ENCODE assay signal across 20 cellular contexts in the genomic region with DNA sequence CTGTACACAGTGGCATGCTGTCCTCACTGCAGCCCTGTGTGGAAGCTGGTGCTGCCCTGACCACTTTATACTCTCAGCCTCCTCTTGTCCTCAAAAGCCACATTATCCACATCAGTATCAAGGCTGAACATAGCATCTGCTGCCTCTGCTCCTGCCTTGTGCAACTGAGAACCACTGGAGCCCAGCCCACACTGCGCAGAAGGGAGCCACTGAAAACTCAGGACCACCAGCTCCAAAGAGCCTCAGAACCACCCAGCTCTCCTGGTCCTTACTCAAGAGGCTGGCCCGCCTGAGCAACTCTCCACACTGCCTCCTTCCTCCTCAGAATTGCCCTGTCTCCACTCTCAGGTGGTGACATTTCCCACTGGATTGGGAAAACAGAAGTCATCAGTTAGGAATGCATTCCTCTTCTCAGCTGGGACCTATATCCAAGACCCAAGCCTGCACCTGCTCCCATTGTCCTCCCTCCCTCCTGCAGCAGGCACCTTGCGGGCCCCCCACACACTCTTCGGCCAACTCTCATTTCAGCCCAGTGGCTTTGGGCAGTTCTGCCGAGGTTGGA. TPM values are rescaled to one million over a fixed set of nuclear protein-coding genes. Genes with fewer than 3 reads are reported as not detected.
DNase-seq lines count a peak whose midpoint lies in the region; ATAC-seq, FAIRE-seq and TF ChIP-seq lines count a peak whose summit lies in the region.
"Had no signal": no experiment of that assay in that cellular context is flagged by ENCODE, and none has a peak within 500 bp of the region (broad histone marks: within the 10 kb centered on the region; RNA-seq: fewer than 3 reads in every experiment).

No MANE protein-coding gene starts in this region.

- no peak for FAIRE-seq in HepG2 (lab: Jason Lieb, UNC)
- FAIRE-seq: A549, D721Med had no signal

- CTCF ChIA-PET in RWPE1 (lab: Yijun Ruan, JAX), result interaction anchor here (0.6 to 7.3 kb wide), 3 partner anchors 11 to 491 kb away, joined by 4 to 144 read pairs (median 5); partner anchors contain the start of genes GOLT1A and REN
- CTCF ChIA-PET in HepG2 (lab: Yijun Ruan, JAX; ENCODE audit: low intra/inter-chr PET ratio, low total read pairs), result no interaction called here

- H3K79me1 ChIP-seq in trophoblast cell (ENCODE audit: low read length), result peaks cover 10% of the 10 kb centered on the region

- POLR2A ChIA-PET in RWPE1 (lab: Yijun Ruan, JAX; ENCODE audit: low non-redundant PET), result no interaction called here
- POLR2A ChIA-PET in HepG2 (lab: Yijun Ruan, JAX), result no interaction called here

- no peak overlapping the region for H3K4ac ChIP-seq in trophoblast cell (ENCODE audit: low read depth, low read length)

- no peak overlapping the region for H4K91ac ChIP-seq in trophoblast cell (ENCODE audit: low read depth, low read length)

- intact Hi-C loops in cardiac septum (cut with DNase I), result no loop called here
- intact Hi-C loops in heart left ventricle (cut with DNase I), result loop anchor here in 2 of 10 donors (2.0 to 10.0 kb wide), 2 partner anchors 40 to 348 kb away; no protein-coding TSS in a partner anchor
- intact Hi-C loops in HepG2 (cut with micrococcal nuclease; ENCODE audit: unreplicated experiment), result no loop called here

- H3K27me3 ChIP-seq in heart left ventricle, result peaks cover 0 to 28% (median 0%) of the 10 kb centered on the region in 9 donors
- no peaks in the 10 kb centered on the region for H3K27me3 ChIP-seq in trophoblast cell (ENCODE audit: insufficient read depth, low read length)
- H3K27me3 ChIP-seq in HepG2 (ENCODE audit: control insufficient read depth in 1 of 2, insufficient read depth in 2 of 2, low read length in 2 of 2), result no peaks in the 10 kb centered on the region
- H3K27me3 ChIP-seq: BLaER1 treated with 17β-estradiol and CSF1 and Interleukin-3, amounts not matched to agents 10 nM and 100 nM had no signal

- no peak overlapping the region for H2BK120ac ChIP-seq in trophoblast cell (ENCODE audit: insufficient read depth, low read length, poor library complexity)

- peak overlapping the region; percentile 11 for H2AK5ac ChIP-seq in trophoblast cell (ENCODE audit: low read length)

- no peaks in the 10 kb centered on the region for H3K36me3 ChIP-seq in heart left ventricle
- no peaks in the 10 kb centered on the region for H3K36me3 ChIP-seq in trophoblast cell (ENCODE audit: control insufficient read depth in 1 of 2, insufficient read depth in 2 of 2, low read length in 2 of 2)
- H3K36me3 ChIP-seq in HepG2 (replicated peaks in 1 of 2; ENCODE audit: control insufficient read depth in 1 of 2, insufficient read depth in 2 of 2, low read length in 2 of 2), result no peaks in the 10 kb centered on the region; a peak in 2 of 5 replicates
- H3K36me3 ChIP-seq: BLaER1 treated with 17β-estradiol and CSF1 and Interleukin-3, amounts not matched to agents 10 nM and 100 nM had no signal

- peaks cover 6% of the 10 kb centered on the region; the same call in 1 of the 2 replicates for H4K20me1 ChIP-seq in HepG2 (ENCODE audit: insufficient read depth, low read length)
- H4K20me1 ChIP-seq: BLaER1 treated with 17β-estradiol and CSF1 and Interleukin-3, amounts not matched to agents 10 nM and 100 nM had no signal

- BruUV-seq in HepG2 (replicated peaks; lab: Mats Ljungman, UMichigan), result no TSS peak

- H2BK5ac ChIP-seq in trophoblast cell (ENCODE audit: low read depth, low read length, poor library complexity), result no peak overlapping the region

- no peak for TF ChIP-seq RAD21 in HepG2 (CRISPR knock-in tag; IDR thresholded peaks at IDR 0.05)

- TF ChIP-seq POLR2A in heart left ventricle (IDR thresholded peaks at IDR 0.05) (no peak), HepG2 (IDR thresholded peaks at IDR 0.05; ENCODE audit: insufficient read depth in 1 of 2, low read depth in 2 of 2, low read length in 2 of 2) (no peak)

- in situ Hi-C loops in HepG2 (cut with HindIII; ENCODE audit: extremely low pct_ligation_motif_present, low pct_unique_long_range_greater_than_20kb), result loop anchor here (10.0 kb wide), 1 partner anchor 338 kb away; the partner anchor contains the start of gene SNRPE

- H2AFZ ChIP-seq in trophoblast cell (ENCODE audit: insufficient read depth, low read length, poor library complexity) (no peak overlapping the region), HepG2 (ENCODE audit: low read length) (no peak overlapping the region)

- no peak overlapping the region for H4K8ac ChIP-seq in trophoblast cell (ENCODE audit: low read depth, low read length)

- H3K4me1 ChIP-seq in heart left ventricle (peaks cover 0 to 19% (median 0%) of the 10 kb centered on the region in 12 donors), trophoblast cell (ENCODE audit: control insufficient read depth in 1 of 2, insufficient read depth in 2 of 2, low read length in 2 of 2) (peaks cover 14 to 15% of the 10 kb centered on the region in 2 experiments), HepG2 (ENCODE audit: insufficient read depth, low read length) (peaks cover 9% of the 10 kb centered on the region)

- no peak overlapping the region for H3K4me3 ChIP-seq in heart left ventricle
- no peak overlapping the region for H3K4me3 ChIP-seq in trophoblast cell (ENCODE audit: low read depth, low read length)
- no peak overlapping the region for H3K4me3 ChIP-seq in HepG2 (replicated peaks in 1 of 3; ENCODE audit: insufficient read depth in 1 of 3, low read depth in 2 of 3, low read length in 3 of 3)
- H3K4me3 ChIP-seq: A549; BLaER1 treated with 17β-estradiol and CSF1 and Interleukin-3, amounts not matched to agents 10 nM and 100 nM had no signal

- no peak for TF ChIP-seq CTCF in heart left ventricle (IDR thresholded peaks at IDR 0.05)
- no peak for TF ChIP-seq CTCF in RWPE1 (conservative IDR thresholded peaks at IDR 0.05; ENCODE audit: low read depth)
- no peak for TF ChIP-seq CTCF in HepG2 (CRISPR knock-in tag; IDR thresholded peaks at IDR 0.05)

- peak; percentile 59 for DNase-seq in cardiac septum (ENCODE audit: low spot score)
- DNase-seq in heart left ventricle, result no peak
- peak; percentile 38 for DNase-seq in RWPE1 (ENCODE audit: low spot score)
- peak; percentile 44 to 78 for DNase-seq in trophoblast cell
- no peak for DNase-seq in HepG2 (ENCODE audit: low spot score)
- DNase-seq in OCI-M1 (lab: John Stamatoyannopoulos, UW), result no peak
- no peak for DNase-seq in stimulated activated naive CD8-positive, alpha-beta T cell treated with anti-CD3 and anti-CD28 coated beads, Interleukin-15, Interleukin-2, amounts not matched to agents 100 U/mL and 50 U/mL, for 24 hours
- DNase-seq: CD8-positive, alpha-beta T cell; HCEC 1CT; NCI-H1417; NCI-H187; NCI-H2107; NCI-H2227 treated with DMSO at 0.1 percent for 48 hours; NCI-H510A treated with DMSO at 0.1 percent for 48 hours; NCI-H774 had no signal

- TF ChIP-seq EP300 in HepG2 (IDR thresholded peaks at IDR 0.05; ENCODE audit: low read depth in 2 of 2, low read length in 2 of 2), result no peak
- no peak for TF ChIP-seq EP300 in HepG2 (CRISPR knock-in tag; IDR thresholded peaks at IDR 0.05; ENCODE audit: borderline replicate concordance)

- no peak for ATAC-seq in heart left ventricle
- no peak for ATAC-seq in HepG2
- no peak for ATAC-seq in HG03460 (IDR thresholded peaks at IDR 0.05; ENCODE audit: unreplicated experiment)
- ATAC-seq in stimulated activated naive CD8-positive, alpha-beta T cell treated with anti-CD3 and anti-CD28 coated beads, Interleukin-15, Interleukin-2, amounts not matched to agents 100 U/mL and 50 U/mL, for 24 hours, result no peak
- ATAC-seq: A549; CD8-positive, alpha-beta T cell had no signal

- no peak overlapping the region for H3K23ac ChIP-seq in trophoblast cell (ENCODE audit: low read length)

- H4K12ac ChIP-seq in trophoblast cell (ENCODE audit: low read depth, low read length), result no peak overlapping the region

- no peak overlapping the region for H3K18ac ChIP-seq in trophoblast cell (ENCODE audit: low read length)

- H3K4me2 ChIP-seq in trophoblast cell (ENCODE audit: low read length) (no peak overlapping the region), HepG2 (ENCODE audit: low read depth, low read length) (no peak overlapping the region)
- H3K4me2 ChIP-seq: A549; BLaER1 treated with 17β-estradiol and CSF1 and Interleukin-3, amounts not matched to agents 10 nM and 100 nM; KMS-11 had no signal

- H3K27ac ChIP-seq in heart left ventricle (no peak overlapping the region), RWPE1 (no peak overlapping the region), trophoblast cell (ENCODE audit: low read depth, low read length) (no peak overlapping the region), HepG2 (ENCODE audit: extremely low read length, insufficient read depth, low read length) (no peak overlapping the region)
- H3K27ac ChIP-seq: A549; BLaER1 treated with 17β-estradiol and CSF1 and Interleukin-3, amounts not matched to agents 10 nM and 100 nM; KMS-11 had no signal

- no peak overlapping the region for H3K14ac ChIP-seq in trophoblast cell (ENCODE audit: low read length)

- H3K9ac ChIP-seq in trophoblast cell (ENCODE audit: low read length) (no peak overlapping the region), HepG2 (ENCODE audit: insufficient read depth, low read depth, low read length) (no peak overlapping the region)
- H3K9ac ChIP-seq: BLaER1 treated with 17β-estradiol and CSF1 and Interleukin-3, amounts not matched to agents 10 nM and 100 nM; KMS-11 had no signal

- WGBS in heart left ventricle, 4 donors, result 77 to 88% (median 86%) methylated on average over 5 of the region's 5 CpGs
- no CpG with 5 or more reads among the region's 5 CpGs for WGBS in trophoblast cell (ENCODE audit: extremely low coverage, insufficient coverage, insufficient read length)
- 95% methylated on average over 4 of the region's 5 CpGs for WGBS in HepG2 (ENCODE audit: low lambda C conversion rate)

- H3K79me2 ChIP-seq in trophoblast cell (ENCODE audit: control insufficient read depth, insufficient read depth, low read length, poor library complexity) (peaks cover 2% of the 10 kb centered on the region), HepG2 (ENCODE audit: insufficient read depth, low read length) (peaks cover 4% of the 10 kb centered on the region)

- no peaks in the 10 kb centered on the region for H3K9me3 ChIP-seq in heart left ventricle
- no peaks in the 10 kb centered on the region for H3K9me3 ChIP-seq in trophoblast cell (ENCODE audit: insufficient read depth, low read depth, low read length)
- no peaks in the 10 kb centered on the region for H3K9me3 ChIP-seq in HepG2 (ENCODE audit: low read length)
- H3K9me3 ChIP-seq: A549; BLaER1 treated with 17β-estradiol and CSF1 and Interleukin-3, amounts not matched to agents 10 nM and 100 nM had no signal

- no peak overlapping the region for H2BK12ac ChIP-seq in trophoblast cell (ENCODE audit: low read length)

RNA-seq across cellular contexts. Expression of gene KISS1, which starts 7.0 kb away (rescaled TPM):
- total RNA-seq in cardiac septum (not detected), heart left ventricle (not detected), HepG2 (2016; rRNA removed; fragmentation: Illumina TruSeq; extraction: Trizol) (0.80 TPM in 1 of 2 replicates, not detected in the other)
- polyA plus RNA-seq in heart left ventricle (not detected), HepG2 (2011; rRNA removed) (0.24 and 0.33 TPM in 2 replicates)
- 0.08 TPM in 1 of 2 replicates, not detected in the other for polyA plus RNA-seq in trophoblast cell (2013)
- total RNA-seq in HepG2 (2016; cell fraction: cytosol; rRNA removed; fragmentation: Illumina TruSeq; extraction: Trizol; ENCODE audit: low read depth), result 1.4 TPM in 1 of 2 replicates, not detected in the other
- total RNA-seq in HepG2 (2016; cell fraction: insoluble cytoplasmic fraction; rRNA removed; fragmentation: Illumina TruSeq; extraction: Trizol), result 0.58 and 1.2 TPM in 2 replicates
- 1.5 TPM in 2 replicates for total RNA-seq in HepG2 (2016; cell fraction: membrane; rRNA removed; fragmentation: Illumina TruSeq; extraction: Trizol)
- not detected in 2 replicates for total RNA-seq in HepG2 (2016; cell fraction: nucleus; rRNA removed; fragmentation: Illumina TruSeq; extraction: Trizol)
- 0.21 and 0.93 TPM in 2 replicates for polyA plus RNA-seq in HepG2 (2011; cell fraction: cytosol; rRNA removed)
- 0.76 and 0.81 TPM in 2 replicates for polyA plus RNA-seq in HepG2 (2011; cell fraction: nucleus; rRNA removed)
- polyA plus RNA-seq in HepG2 (2012), result not detected in 2 replicates
- 0.86 and 0.96 TPM in 2 replicates for polyA plus RNA-seq in HepG2 (2016; cell fraction: cytosol; fragmentation: Illumina TruSeq; extraction: Trizol; ENCODE audit: low read depth)
- polyA plus RNA-seq in HepG2 (2016; cell fraction: insoluble cytoplasmic fraction; fragmentation: Illumina TruSeq; extraction: Trizol; ENCODE audit: low read depth), result not detected in 2 replicates
- polyA plus RNA-seq in HepG2 (2016; cell fraction: membrane; fragmentation: Illumina TruSeq; extraction: Trizol; ENCODE audit: low read depth), result 0.51 and 0.60 TPM in 2 replicates
- polyA plus RNA-seq in HepG2 (2016; cell fraction: nucleus; fragmentation: Illumina TruSeq; extraction: Trizol; ENCODE audit: insufficient read depth, low read depth), result not detected in 2 replicates
- not detected in 2 replicates for polyA minus RNA-seq in HepG2 (2011; rRNA and poly(A)+ RNA removed; ENCODE audit: low replicate concordance)
- not detected in 2 replicates for polyA minus RNA-seq in HepG2 (2011; cell fraction: cytosol; rRNA and poly(A)+ RNA removed)
- polyA minus RNA-seq in HepG2 (2011; cell fraction: nucleus; rRNA and poly(A)+ RNA removed), result not detected in 2 replicates
- total RNA-seq: CD8-positive, alpha-beta T cell had no signal

RNA-seq across cellular contexts. Expression of gene GOLT1A, which starts 10.5 kb away (rescaled TPM):
- total RNA-seq in cardiac septum, result not detected
- total RNA-seq in heart left ventricle, result under 1 TPM in 1 of 9 donors, not detected in 8; 0.29 TPM
- under 1 TPM in 1 of 2 donors, not detected in 1; 0.24 TPM for polyA plus RNA-seq in heart left ventricle
- 0.74 and 0.76 TPM in 2 replicates for polyA plus RNA-seq in trophoblast cell (2013)
- 19.4 and 28.0 TPM in 2 replicates for total RNA-seq in HepG2 (2016; rRNA removed; fragmentation: Illumina TruSeq; extraction: Trizol)
- 29.6 and 30.2 TPM in 2 replicates for total RNA-seq in HepG2 (2016; cell fraction: cytosol; rRNA removed; fragmentation: Illumina TruSeq; extraction: Trizol; ENCODE audit: low read depth)
- 19.8 and 27.6 TPM in 2 replicates for total RNA-seq in HepG2 (2016; cell fraction: insoluble cytoplasmic fraction; rRNA removed; fragmentation: Illumina TruSeq; extraction: Trizol)
- 35.4 and 36.5 TPM in 2 replicates for total RNA-seq in HepG2 (2016; cell fraction: membrane; rRNA removed; fragmentation: Illumina TruSeq; extraction: Trizol)
- total RNA-seq in HepG2 (2016; cell fraction: nucleus; rRNA removed; fragmentation: Illumina TruSeq; extraction: Trizol), result 16.8 and 19.9 TPM in 2 replicates
- polyA plus RNA-seq in HepG2 (2011; rRNA removed), result 25.8 and 32.8 TPM in 2 replicates
- 35.0 and 36.4 TPM in 2 replicates for polyA plus RNA-seq in HepG2 (2011; cell fraction: cytosol; rRNA removed)
- polyA plus RNA-seq in HepG2 (2011; cell fraction: nucleus; rRNA removed), result 42.2 and 45.6 TPM in 2 replicates
- polyA plus RNA-seq in HepG2 (2012), result 26.5 and 27.0 TPM in 2 replicates
- polyA plus RNA-seq in HepG2 (2016; cell fraction: cytosol; fragmentation: Illumina TruSeq; extraction: Trizol; ENCODE audit: low read depth), result 37.9 and 41.7 TPM in 2 replicates
- polyA plus RNA-seq in HepG2 (2016; cell fraction: insoluble cytoplasmic fraction; fragmentation: Illumina TruSeq; extraction: Trizol; ENCODE audit: low read depth), result 21.1 and 24.0 TPM in 2 replicates
- polyA plus RNA-seq in HepG2 (2016; cell fraction: membrane; fragmentation: Illumina TruSeq; extraction: Trizol; ENCODE audit: low read depth), result 39.7 and 40.2 TPM in 2 replicates
- 35.0 and 45.5 TPM in 2 replicates for polyA plus RNA-seq in HepG2 (2016; cell fraction: nucleus; fragmentation: Illumina TruSeq; extraction: Trizol; ENCODE audit: insufficient read depth, low read depth)
- 37.1 TPM in 1 of 2 replicates, not detected in the other for polyA minus RNA-seq in HepG2 (2011; rRNA and poly(A)+ RNA removed; ENCODE audit: low replicate concordance)
- polyA minus RNA-seq in HepG2 (2011; cell fraction: cytosol; rRNA and poly(A)+ RNA removed), result 13.6 and 16.0 TPM in 2 replicates
- 7.2 and 9.8 TPM in 2 replicates for polyA minus RNA-seq in HepG2 (2011; cell fraction: nucleus; rRNA and poly(A)+ RNA removed)
- total RNA-seq: CD8-positive, alpha-beta T cell had no signal

RNA-seq across cellular contexts. Expression of gene REN, which starts 37.1 kb away (rescaled TPM):
- total RNA-seq in cardiac septum, result not detected
- not detected for total RNA-seq in heart left ventricle
- polyA plus RNA-seq in heart left ventricle, result not detected
- 0.04 TPM in 1 of 2 replicates, not detected in the other for polyA plus RNA-seq in trophoblast cell (2013)
- total RNA-seq in HepG2 (2016; rRNA removed; fragmentation: Illumina TruSeq; extraction: Trizol), result not detected in 2 replicates
- total RNA-seq in HepG2 (2016; cell fraction: cytosol; rRNA removed; fragmentation: Illumina TruSeq; extraction: Trizol; ENCODE audit: low read depth), result not detected in 2 replicates
- total RNA-seq in HepG2 (2016; cell fraction: insoluble cytoplasmic fraction; rRNA removed; fragmentation: Illumina TruSeq; extraction: Trizol), result not detected in 2 replicates
- not detected in 2 replicates for total RNA-seq in HepG2 (2016; cell fraction: membrane; rRNA removed; fragmentation: Illumina TruSeq; extraction: Trizol)
- total RNA-seq in HepG2 (2016; cell fraction: nucleus; rRNA removed; fragmentation: Illumina TruSeq; extraction: Trizol), result not detected in 2 replicates
- polyA plus RNA-seq in HepG2 (2011; rRNA removed), result 0.05 TPM in 1 of 2 replicates, not detected in the other
- polyA plus RNA-seq in HepG2 (2011; cell fraction: cytosol; rRNA removed), result 0.03 and 0.06 TPM in 2 replicates
- polyA plus RNA-seq in HepG2 (2011; cell fraction: nucleus; rRNA removed), result 0.12 and 0.21 TPM in 2 replicates
- not detected in 2 replicates for polyA plus RNA-seq in HepG2 (2012)
- not detected in 2 replicates for polyA plus RNA-seq in HepG2 (2016; cell fraction: cytosol; fragmentation: Illumina TruSeq; extraction: Trizol; ENCODE audit: low read depth)
- polyA plus RNA-seq in HepG2 (2016; cell fraction: insoluble cytoplasmic fraction; fragmentation: Illumina TruSeq; extraction: Trizol; ENCODE audit: low read depth), result not detected in 2 replicates
- not detected in 2 replicates for polyA plus RNA-seq in HepG2 (2016; cell fraction: membrane; fragmentation: Illumina TruSeq; extraction: Trizol; ENCODE audit: low read depth)
- polyA plus RNA-seq in HepG2 (2016; cell fraction: nucleus; fragmentation: Illumina TruSeq; extraction: Trizol; ENCODE audit: insufficient read depth, low read depth), result not detected in 2 replicates
- not detected in 2 replicates for polyA minus RNA-seq in HepG2 (2011; rRNA and poly(A)+ RNA removed; ENCODE audit: low replicate concordance)
- polyA minus RNA-seq in HepG2 (2011; cell fraction: cytosol; rRNA and poly(A)+ RNA removed), result not detected in 2 replicates
- polyA minus RNA-seq in HepG2 (2011; cell fraction: nucleus; rRNA and poly(A)+ RNA removed), result not detected in 2 replicates
- total RNA-seq: CD8-positive, alpha-beta T cell had no signal
- polyA plus RNA-seq: A549 had no signal

RNA-seq across cellular contexts. Expression of gene ETNK2, which starts 51.4 kb away (rescaled TPM):
- total RNA-seq in cardiac septum (1.9 TPM), heart left ventricle (10 to 100 TPM in 1 of 9 donors, 1 to 10 TPM in 8; 1.1 to 16.3 (median 2.5) TPM), HepG2 (2016; rRNA removed; fragmentation: Illumina TruSeq; extraction: Trizol) (35.3 and 42.8 TPM in 2 replicates)
- polyA plus RNA-seq in heart left ventricle (1 to 10 TPM; 3.0 to 6.5 TPM), HepG2 (2011; rRNA removed) (15.5 and 23.4 TPM in 2 replicates)
- polyA plus RNA-seq in trophoblast cell (2013), result 7.7 and 8.1 TPM in 2 replicates
- total RNA-seq in HepG2 (2016; cell fraction: cytosol; rRNA removed; fragmentation: Illumina TruSeq; extraction: Trizol; ENCODE audit: low read depth), result 44.9 and 55.4 TPM in 2 replicates
- 31.7 and 40.5 TPM in 2 replicates for total RNA-seq in HepG2 (2016; cell fraction: insoluble cytoplasmic fraction; rRNA removed; fragmentation: Illumina TruSeq; extraction: Trizol)
- 91.7 and 102 TPM in 2 replicates for total RNA-seq in HepG2 (2016; cell fraction: membrane; rRNA removed; fragmentation: Illumina TruSeq; extraction: Trizol)
- total RNA-seq in HepG2 (2016; cell fraction: nucleus; rRNA removed; fragmentation: Illumina TruSeq; extraction: Trizol), result 18.1 and 22.1 TPM in 2 replicates
- 13.9 and 23.8 TPM in 2 replicates for polyA plus RNA-seq in HepG2 (2011; cell fraction: cytosol; rRNA removed)
- 5.6 and 10.0 TPM in 2 replicates for polyA plus RNA-seq in HepG2 (2011; cell fraction: nucleus; rRNA removed)
- polyA plus RNA-seq in HepG2 (2012), result 18.2 and 18.3 TPM in 2 replicates
- polyA plus RNA-seq in HepG2 (2016; cell fraction: cytosol; fragmentation: Illumina TruSeq; extraction: Trizol; ENCODE audit: low read depth), result 63.9 and 73.6 TPM in 2 replicates
- 38.8 and 47.8 TPM in 2 replicates for polyA plus RNA-seq in HepG2 (2016; cell fraction: insoluble cytoplasmic fraction; fragmentation: Illumina TruSeq; extraction: Trizol; ENCODE audit: low read depth)
- polyA plus RNA-seq in HepG2 (2016; cell fraction: membrane; fragmentation: Illumina TruSeq; extraction: Trizol; ENCODE audit: low read depth), result 98.0 and 100 TPM in 2 replicates
- 24.8 and 26.8 TPM in 2 replicates for polyA plus RNA-seq in HepG2 (2016; cell fraction: nucleus; fragmentation: Illumina TruSeq; extraction: Trizol; ENCODE audit: insufficient read depth, low read depth)
- 1.9 and 16.9 TPM in 2 replicates for polyA minus RNA-seq in HepG2 (2011; rRNA and poly(A)+ RNA removed; ENCODE audit: low replicate concordance)
- polyA minus RNA-seq in HepG2 (2011; cell fraction: cytosol; rRNA and poly(A)+ RNA removed), result 6.6 and 10.3 TPM in 2 replicates
- polyA minus RNA-seq in HepG2 (2011; cell fraction: nucleus; rRNA and poly(A)+ RNA removed), result 4.9 and 9.0 TPM in 2 replicates

Comparison
In these comparisons a context has a peak if more than half of its experiments do, and no peak if none do; other contexts are left out.
1. DNase-seq: peak in cardiac septum (single experiment), RWPE1 (single experiment) and trophoblast cell (2 of 2); none in heart left ventricle (0 of 5), HepG2 (single experiment), OCI-M1 (single experiment) and stimulated activated naive CD8-positive, alpha-beta T cell treated with anti-CD3 and anti-CD28 coated beads, Interleukin-15, Interleukin-2, amounts not matched to agents 100 U/mL and 50 U/mL, for 24 hours (single experiment).
2. RNA of gene GOLT1A, which starts 10.5 kb away (total RNA-seq): 16.8 to 36.5 TPM in HepG2; not detected in cardiac septum (single experiment) and 0.29 TPM in heart left ventricle; every median in the first group is over 10 times any median in the second.